18 cellular contexts compared by ENCODE assay signal in genomic region chr6:7164536-7165001, GRCh38. TPM values are rescaled to one million over a fixed set of nuclear protein-coding genes. Genes with fewer than 3 reads are reported as not detected.
DNase-seq lines count a peak whose midpoint lies in the region; ATAC-seq and TF ChIP-seq lines count a peak whose summit lies in the region.
"Had no signal": no experiment of that assay in that cellular context is flagged by ENCODE, and none has a peak within 500 bp of the region (broad histone marks: within the 10 kb centered on the region; RNA-seq: fewer than 3 reads in every experiment).

No MANE protein-coding gene starts in this region.

- peak overlapping the region; percentile 14 for H3K4me2 ChIP-seq in hepatocyte

- peaks cover 32% of the 10 kb centered on the region for H4K20me1 ChIP-seq in hepatocyte (ENCODE audit: insufficient read depth, poor library complexity, severe bottlenecking)

- POLR2A ChIA-PET in AG04450 (lab: Yijun Ruan, JAX) = interaction anchor here (0.9 to 2.4 kb wide), 2 partner anchors 18 to 56 kb away, joined by 5 to 6 read pairs; partner anchors contain the start of gene RREB1

- H3K9me3 ChIP-seq in AG04450 (ENCODE audit: control insufficient read depth, insufficient read depth, low read length) (no peaks in the 10 kb centered on the region), hepatocyte (ENCODE audit: low read depth) (no peaks in the 10 kb centered on the region)

- no peaks in the 10 kb centered on the region for H3K9me2 ChIP-seq in hepatocyte (replicated peaks; ENCODE audit: insufficient read depth)

- TF ChIP-seq CTCF in AG04450 (IDR thresholded peaks at IDR 0.05; ENCODE audit: low read depth, low read length) (no peak), HL-60 (IDR thresholded peaks at IDR 0.05; ENCODE audit: insufficient read depth, low read length) (no peak), hepatocyte (IDR thresholded peaks at IDR 0.05; ENCODE audit: poor library complexity) (no peak)

- H3K4me3 ChIP-seq in AG04450 (ENCODE audit: low read depth, low read length) (no peak overlapping the region), HL-60 (replicated peaks; ENCODE audit: insufficient read depth, low read length) (no peak overlapping the region), hepatocyte (no peak overlapping the region), rectal smooth muscle tissue (ENCODE audit: low read length) (no peak overlapping the region)

- peak overlapping the region; percentile 35 for H3K9ac ChIP-seq in rectal smooth muscle tissue (ENCODE audit: low read length)

- CTCF ChIA-PET in AG04450 (lab: Charles Lee) = interaction anchor here (0.5 to 0.9 kb wide), 2 partner anchors 79 to 452 kb away, joined by 3 to 5 read pairs; no protein-coding TSS in a partner anchor

- H3K79me2 ChIP-seq in hepatocyte = peaks cover 96% of the 10 kb centered on the region

- H3K36me3 ChIP-seq in hepatocyte (replicated peaks; ENCODE audit: insufficient read depth, low read depth) (no peaks in the 10 kb centered on the region), rectal smooth muscle tissue (ENCODE audit: control insufficient read depth, insufficient read depth, low read length) (no peaks in the 10 kb centered on the region)

- ATAC-seq in left lobe of liver (no peak), GM19351 (IDR thresholded peaks at IDR 0.05; ENCODE audit: unreplicated experiment) (no peak)
- ATAC-seq: activated CD8-positive, alpha-beta memory T cell treated with anti-CD3 and anti-CD28 coated beads, Interleukin-2, amount 10 ng/mL, durations not matched to agents 7 days and 5 days had no signal

- WGBS in hepatocyte (ENCODE audit: low lambda C conversion rate, missing lambda C conversion rate) = 72% methylated on average over 5 of the region's 5 CpGs

- H3K27ac ChIP-seq in AG04450 (ENCODE audit: low read depth, low read length) (peak overlapping the region; percentile 79), HL-60 (replicated peaks) (peak overlapping the region; percentile 77), hepatocyte (peak overlapping the region; percentile 51), rectal smooth muscle tissue (ENCODE audit: low read depth, low read length) (peak overlapping the region; percentile 58)

- no peak overlapping the region for H2AFZ ChIP-seq in hepatocyte

- H3K4me1 ChIP-seq in hepatocyte (ENCODE audit: insufficient read depth) (peaks cover 79% of the 10 kb centered on the region), rectal smooth muscle tissue (ENCODE audit: control insufficient read depth, insufficient read depth, low read length) (peaks cover 39% of the 10 kb centered on the region)

- DNase-seq in AG04450 (ENCODE audit: low read depth, low spot score) = no peak
- DNase-seq in HL-60 (ENCODE audit: low read depth in 1 of 2, low spot score in 1 of 2) = no peak
- no peak for DNase-seq in hepatocyte (ENCODE audit: low spot score)
- no peak for DNase-seq in SKM-1 (lab: John Stamatoyannopoulos, UW; ENCODE audit: unreplicated experiment)
- no peak for DNase-seq in kidney glomerular epithelial cell (lab: John Stamatoyannopoulos, UW)
- no peak for DNase-seq in left lobe of liver (ENCODE audit: low spot score)
- DNase-seq: activated CD8-positive, alpha-beta memory T cell treated with anti-CD3 and anti-CD28 coated beads, Interleukin-2, amount 10 ng/mL, durations not matched to agents 7 days and 5 days; AML-193; anterior cingulate cortex; DMS153; head of caudate nucleus; islet precursor cell; NCI-H2081 treated with DMSO at 0.1 percent for 48 hours; NCI-H774; stimulated activated CD4-positive, alpha-beta T cell treated with anti-CD3 and anti-CD28 coated beads, Interleukin-4, amount 100 ng/mL, for 4 hours; T-helper 1 cell had no signal

- H3K27me3 ChIP-seq in AG04450 (ENCODE audit: control insufficient read depth, insufficient read depth, low read length) (no peaks in the 10 kb centered on the region), HL-60 (ENCODE audit: insufficient read depth, poor library complexity, severe bottlenecking) (no peaks in the 10 kb centered on the region), hepatocyte (no peaks in the 10 kb centered on the region), rectal smooth muscle tissue (ENCODE audit: control insufficient read depth, insufficient read depth, low read length) (no peaks in the 10 kb centered on the region)

RNA-seq across cellular contexts. Expression of gene RREB1, which starts 56.8 kb away (rescaled TPM):
- polyA plus RNA-seq in AG04450 (2011; rRNA removed) = 2.6 and 3.0 TPM in 2 replicates
- 32.7 and 37.6 TPM in 2 replicates for polyA minus RNA-seq in AG04450 (2011; rRNA and poly(A)+ RNA removed)
- 23.6 and 28.7 TPM in 2 replicates for total RNA-seq in hepatocyte
- polyA plus RNA-seq in hepatocyte = 15.2 and 19.7 TPM in 2 replicates
- 43.3 TPM for total RNA-seq in left lobe of liver
